ENCODE assay signal across 13 cellular contexts in genomic region chr2:157839822-157840221, GRCh38. TPM values are rescaled to one million over a fixed set of nuclear protein-coding genes. Genes with fewer than 3 reads are reported as not detected.
A peak's percentile ranks its signal among the peaks of the same experiment; 100 is the strongest.
DNase-seq lines count a peak whose midpoint lies in the region; ATAC-seq and TF ChIP-seq lines count a peak whose summit lies in the region.
"Had no signal": no experiment of that assay in that cellular context is flagged by ENCODE, and none has a peak within 500 bp of the region (broad histone marks: within the 10 kb centered on the region; RNA-seq: fewer than 3 reads in every experiment).

No MANE protein-coding gene starts in this region.

- peak overlapping the region; percentile 6 for H3K27ac Mint-ChIP-seq in T-helper 1 cell treated with Interleukin-12 subunit alpha and Interleukin-12 subunit beta and Interleukin-4 antibody, amounts not matched to agents 30 μg/mL and 1 μg/mL, for 36 hours
- no peak overlapping the region for H3K27ac Mint-ChIP-seq in activated T-cell treated with anti-CD3 and anti-CD28 coated beads, Interleukin-2, amount 50 U/mL, for 24 hours

- H3K4me1 Mint-ChIP-seq in T-helper 1 cell treated with Interleukin-12 subunit alpha and Interleukin-12 subunit beta and Interleukin-4 antibody, amounts not matched to agents 30 μg/mL and 1 μg/mL, for 36 hours (ENCODE audit: low read depth) = peaks cover 46% of the 10 kb centered on the region
- peaks cover 53% of the 10 kb centered on the region for H3K4me1 Mint-ChIP-seq in activated T-cell treated with anti-CD3 and anti-CD28 coated beads, Interleukin-2, amount 50 U/mL, for 24 hours (ENCODE audit: low read depth)

- no peak for TF ChIP-seq CTCF in smooth muscle cell (IDR thresholded peaks at IDR 0.05; ENCODE audit: borderline replicate concordance, insufficient read depth, poor library complexity, severe bottlenecking)

- peaks cover 48% of the 10 kb centered on the region for H4K20me1 ChIP-seq in smooth muscle cell (ENCODE audit: low read depth)

- no peaks in the 10 kb centered on the region for H3K9me3 Mint-ChIP-seq in T-helper 1 cell treated with Interleukin-12 subunit alpha and Interleukin-12 subunit beta and Interleukin-4 antibody, amounts not matched to agents 30 μg/mL and 1 μg/mL, for 36 hours
- H3K9me3 Mint-ChIP-seq in activated T-cell treated with anti-CD3 and anti-CD28 coated beads, Interleukin-2, amount 50 U/mL, for 24 hours = no peaks in the 10 kb centered on the region
- H3K9me3 Mint-ChIP-seq: activated T-cell treated with anti-CD3 and anti-CD28 coated beads, Interleukin-2, amount 50 U/mL, for 4 hours had no signal

- H3K9me3 ChIP-seq in iPS-18a (ENCODE audit: control insufficient read depth, low read depth, low read length) (no peaks in the 10 kb centered on the region), smooth muscle cell (replicated peaks; ENCODE audit: low read depth) (no peaks in the 10 kb centered on the region)
- H3K9me3 ChIP-seq: ascending aorta had no signal

- DNase-seq in T-helper 1 cell = no peak
- DNase-seq in NCI-H69 (lab: John Stamatoyannopoulos, UW) = peak; percentile 23
- no peak for DNase-seq in smooth muscle cell (lab: John Stamatoyannopoulos, UW; ENCODE audit: unreplicated experiment)
- DNase-seq in activated T-cell treated with anti-CD3 and anti-CD28 coated beads, Interleukin-2, amount 50 U/mL, for 24 hours = no peak
- no peak for DNase-seq in caudate nucleus (lab: John Stamatoyannopoulos, UW)
- DNase-seq: activated CD4-positive, alpha-beta T cell treated with anti-CD3 and anti-CD28 coated beads for 1 hour; activated T-cell treated with anti-CD3 and anti-CD28 coated beads, Interleukin-2, amount 50 U/mL, for 4 hours had no signal

- peaks cover 70% of the 10 kb centered on the region for H3K79me2 ChIP-seq in smooth muscle cell (ENCODE audit: low read depth)

- H3K4me1 ChIP-seq in iPS-18a (ENCODE audit: control insufficient read depth, low read depth, low read length) = peaks cover 56% of the 10 kb centered on the region
- peaks cover 48% of the 10 kb centered on the region for H3K4me1 ChIP-seq in smooth muscle cell (ENCODE audit: low read depth)

- 58% methylated on average over 2 of the region's 2 CpGs for WGBS in smooth muscle cell (ENCODE audit: low lambda C conversion rate)

- peaks cover 19% of the 10 kb centered on the region for H3K36me3 Mint-ChIP-seq in T-helper 1 cell treated with Interleukin-12 subunit alpha and Interleukin-12 subunit beta and Interleukin-4 antibody, amounts not matched to agents 30 μg/mL and 1 μg/mL, for 36 hours (ENCODE audit: low read depth)
- H3K36me3 Mint-ChIP-seq in activated T-cell treated with anti-CD3 and anti-CD28 coated beads, Interleukin-2, amount 50 U/mL, for 24 hours (ENCODE audit: low read depth) = peaks cover 58% of the 10 kb centered on the region

- H3K27me3 ChIP-seq in iPS-18a (ENCODE audit: control insufficient read depth, insufficient read depth, low read length) (no peaks in the 10 kb centered on the region), smooth muscle cell (ENCODE audit: low read depth) (no peaks in the 10 kb centered on the region)
- H3K27me3 ChIP-seq: ascending aorta had no signal

- no peaks in the 10 kb centered on the region for H3K27me3 Mint-ChIP-seq in T-helper 1 cell treated with Interleukin-12 subunit alpha and Interleukin-12 subunit beta and Interleukin-4 antibody, amounts not matched to agents 30 μg/mL and 1 μg/mL, for 36 hours (ENCODE audit: low read depth)
- H3K27me3 Mint-ChIP-seq in activated T-cell treated with anti-CD3 and anti-CD28 coated beads, Interleukin-2, amount 50 U/mL, for 24 hours = no peaks in the 10 kb centered on the region

- H3K9ac ChIP-seq in iPS-18a (ENCODE audit: low read length) = no peak overlapping the region
- H3K9ac ChIP-seq in smooth muscle cell (ENCODE audit: low read depth) = no peak overlapping the region

- no peaks in the 10 kb centered on the region for H3K36me3 ChIP-seq in iPS-18a (ENCODE audit: control insufficient read depth, low read depth, low read length)
- no peaks in the 10 kb centered on the region for H3K36me3 ChIP-seq in smooth muscle cell (ENCODE audit: low read depth)
- H3K36me3 ChIP-seq: ascending aorta had no signal

- peak overlapping the region; percentile 87 for H3K4me2 ChIP-seq in smooth muscle cell

- H3K4me3 ChIP-seq in iPS-18a (ENCODE audit: low read length) = peak overlapping the region; percentile 31
- no peak overlapping the region for H3K4me3 ChIP-seq in smooth muscle cell
- H3K4me3 ChIP-seq: lung, SK-N-MC had no signal

- H3K27ac ChIP-seq in iPS-18a (ENCODE audit: low read length) = no peak overlapping the region
- H3K27ac ChIP-seq in smooth muscle cell (ENCODE audit: low read depth) = peak overlapping the region; percentile 98
- H3K27ac ChIP-seq in caudate nucleus (ENCODE audit: low read depth, low read length) = no peak overlapping the region

- no peak for ATAC-seq in GM21619 (IDR thresholded peaks at IDR 0.05; ENCODE audit: unreplicated experiment)
- ATAC-seq: activated T-cell treated with anti-CD3 and anti-CD28 coated beads, Interleukin-2, amount 50 U/mL, for 4 hours had no signal

- no peak overlapping the region for H3K4me3 Mint-ChIP-seq in T-helper 1 cell treated with Interleukin-12 subunit alpha and Interleukin-12 subunit beta and Interleukin-4 antibody, amounts not matched to agents 30 μg/mL and 1 μg/mL, for 36 hours
- no peak overlapping the region for H3K4me3 Mint-ChIP-seq in activated T-cell treated with anti-CD3 and anti-CD28 coated beads, Interleukin-2, amount 50 U/mL, for 24 hours
- H3K4me3 Mint-ChIP-seq: activated T-cell treated with anti-CD3 and anti-CD28 coated beads, Interleukin-2, amount 50 U/mL, for 4 hours had no signal

- no peak overlapping the region for H2AFZ ChIP-seq in smooth muscle cell (ENCODE audit: low read depth)

- peaks cover 31% of the 10 kb centered on the region for H3F3A ChIP-seq in smooth muscle cell (ENCODE audit: low read depth)

RNA-seq across cellular contexts. Expression of gene ACVR1, which starts 36.3 kb away (rescaled TPM):
- total RNA-seq in smooth muscle cell = 22.0 and 32.7 TPM in 2 replicates
- polyA plus RNA-seq in smooth muscle cell = 26.8 and 27.2 TPM in 2 replicates
